Comparison of ENCODE assay signal across 16 cellular contexts in the genomic region with DNA sequence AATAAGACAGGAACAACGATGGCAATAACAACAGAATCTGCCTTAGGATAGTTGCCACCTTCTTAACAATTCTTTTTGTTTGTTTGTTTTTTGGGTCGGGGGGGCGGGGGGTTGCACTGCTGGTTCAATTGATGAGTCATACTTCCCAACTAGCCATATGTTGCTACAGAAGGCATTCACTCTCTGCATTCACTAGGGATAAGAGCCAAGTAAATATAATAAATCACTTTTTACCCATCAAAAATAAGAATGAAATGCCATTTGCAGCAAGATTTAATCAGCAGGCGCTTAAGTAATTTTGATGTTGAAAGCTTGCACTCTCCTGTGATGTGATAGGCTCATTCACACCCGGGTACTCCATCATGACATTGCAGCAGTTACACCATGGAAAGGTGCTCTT.
DNase-seq lines count a peak whose midpoint lies in the region; ATAC-seq lines count a peak whose summit lies in the region.
"Had no signal": no experiment of that assay in that cellular context is flagged by ENCODE, and none has a peak within 500 bp of the region (broad histone marks: within the 10 kb centered on the region; RNA-seq: fewer than 3 reads in every experiment).

No MANE protein-coding gene starts in this region.

- H3K9ac ChIP-seq in adipocyte (ENCODE audit: low read length), result no peak overlapping the region

- no peak for ATAC-seq in HG03159 (IDR thresholded peaks at IDR 0.05; ENCODE audit: unreplicated experiment)
- ATAC-seq in HG03095 (IDR thresholded peaks at IDR 0.05; ENCODE audit: unreplicated experiment), result no peak
- ATAC-seq: activated CD8-positive, alpha-beta T cell treated with anti-CD3 and anti-CD28 coated beads, Interleukin-2, amount 10 ng/mL, durations not matched to agents 7 days and 5 days; gastrocnemius medialis; naive thymus-derived CD8-positive, alpha-beta T cell had no signal

- H3K4me3 ChIP-seq in adipocyte (ENCODE audit: low read length) (no peak overlapping the region), skeletal muscle cell (ENCODE audit: low read depth, low read length) (no peak overlapping the region)
- H3K4me3 ChIP-seq: adrenal gland, gastrocnemius medialis, upper lobe of left lung had no signal

- H3K9me3 ChIP-seq in adipocyte (ENCODE audit: control insufficient read depth, low read length), result peaks cover 4% of the 10 kb centered on the region
- H3K9me3 ChIP-seq: adrenal gland, gastrocnemius medialis, upper lobe of left lung had no signal

- DNase-seq in NCI-H2227 treated with DMSO at 0.1 percent for 48 hours (lab: John Stamatoyannopoulos, UW), result peak; percentile 2
- DNase-seq in NCI-H2227 (lab: John Stamatoyannopoulos, UW; ENCODE audit: unreplicated experiment), result no peak
- DNase-seq in NCI-H2171 (lab: John Stamatoyannopoulos, UW), result peak; percentile 79
- DNase-seq in adipocyte (ENCODE audit: low read depth), result peak; percentile 32
- DNase-seq in skeletal muscle cell (ENCODE audit: low read depth), result peak; percentile 6
- no peak for DNase-seq in mucosa of gallbladder (ENCODE audit: low spot score)
- DNase-seq: activated CD8-positive, alpha-beta T cell treated with anti-CD3 and anti-CD28 coated beads, Interleukin-2, amount 10 ng/mL, durations not matched to agents 7 days and 5 days; adrenal gland; cerebellar nuclear complex; gastrocnemius medialis; naive thymus-derived CD8-positive, alpha-beta T cell; OCI-M1; stimulated activated naive CD4-positive, alpha-beta T cell treated with Interleukin-2 at 50 U/mL for 16 hours; upper lobe of left lung had no signal

- H3K4me1 ChIP-seq in adipocyte (ENCODE audit: control insufficient read depth, insufficient read depth, low read length), result peaks cover 29% of the 10 kb centered on the region
- H3K4me1 ChIP-seq: adrenal gland, gastrocnemius medialis, upper lobe of left lung had no signal

- H3K27me3 ChIP-seq in adipocyte (replicated peaks; ENCODE audit: control insufficient read depth, insufficient read depth, low read length), result no peaks in the 10 kb centered on the region
- H3K27me3 ChIP-seq: adrenal gland, gastrocnemius medialis, upper lobe of left lung had no signal

- no peaks in the 10 kb centered on the region for H3K36me3 ChIP-seq in adipocyte (ENCODE audit: control insufficient read depth, insufficient read depth, low read length, severe bottlenecking)
- H3K36me3 ChIP-seq: adrenal gland, gastrocnemius medialis, upper lobe of left lung had no signal

Comparison
In these comparisons a context has a peak if more than half of its experiments do, and no peak if none do; other contexts are left out.
1. DNase-seq: peak in NCI-H2227 treated with DMSO at 0.1 percent for 48 hours (single experiment), NCI-H2171 (single experiment), adipocyte (single experiment) and skeletal muscle cell (single experiment); none in NCI-H2227 (single experiment) and mucosa of gallbladder (single experiment).